Comparison of ENCODE assay signal across 8 cellular contexts in the genomic region with DNA sequence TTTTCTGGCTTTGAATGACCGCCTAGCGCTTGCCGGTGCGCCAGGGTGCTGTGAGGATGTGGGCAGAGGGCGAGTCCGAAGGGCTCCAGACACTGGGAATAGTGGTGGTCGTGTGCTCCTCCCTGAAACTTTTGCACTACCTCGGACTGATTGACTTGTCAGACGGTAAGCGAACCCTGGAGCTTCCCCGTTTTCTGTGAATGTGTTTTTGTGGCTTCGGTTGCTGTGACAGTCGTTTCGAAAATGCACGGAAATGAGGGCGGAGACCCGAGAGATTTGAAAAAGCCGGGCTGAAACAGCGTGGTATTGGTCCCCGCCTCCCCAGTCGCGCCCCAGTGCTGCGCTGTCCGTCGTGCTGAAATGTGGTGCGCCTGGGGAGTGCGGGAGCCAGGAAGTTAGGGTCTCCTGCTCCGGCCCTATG.
DNase-seq lines count a peak whose midpoint lies in the region; ATAC-seq and TF ChIP-seq lines count a peak whose summit lies in the region.

No MANE protein-coding gene starts in this region.

- no peaks in the 10 kb centered on the region for H3K9me3 Mint-ChIP-seq in neural progenitor cell

- H3K4me3 ChIP-seq in epithelial cell of proximal tubule (ENCODE audit: low read depth, low read length): peak overlapping the region; percentile 39
- peak overlapping the region; percentile 49 for H3K4me3 ChIP-seq in neural progenitor cell

- in situ Hi-C loops in SK-MEL-5 (cut with HindIII; ENCODE audit: low pct_unique_long_range_greater_than_20kb, low sequenced_read_pairs): no loop called here

- peaks cover 34% of the 10 kb centered on the region for H3K27me3 Mint-ChIP-seq in neural progenitor cell (ENCODE audit: insufficient read depth, low read depth)

- no peak for TF ChIP-seq CTCF in epithelial cell of proximal tubule (conservative IDR thresholded peaks at IDR 0.05; ENCODE audit: low read depth, low read length)
- TF ChIP-seq CTCF in neural progenitor cell (IDR thresholded peaks at IDR 0.05): no peak

- DNase-seq in SK-MEL-5 (ENCODE audit: low read depth, low spot score) (peak; percentile 16), epithelial cell of proximal tubule (ENCODE audit: low read depth) (no peak), neural progenitor cell (ENCODE audit: low spot score) (peak; percentile 90), NCI-H2107 (lab: John Stamatoyannopoulos, UW) (no peak), mesenteric fat pad (ENCODE audit: low spot score) (no peak), anterior cingulate cortex (lab: John Stamatoyannopoulos, UW) (no peak)

- no peaks in the 10 kb centered on the region for H3K36me3 ChIP-seq in neural progenitor cell

- no peak overlapping the region for H2AFZ ChIP-seq in neural progenitor cell (replicated peaks)

- H3K27ac ChIP-seq in neural progenitor cell: no peak overlapping the region

- peaks cover 9% of the 10 kb centered on the region for H3K4me1 Mint-ChIP-seq in neural progenitor cell

- no peaks in the 10 kb centered on the region for H3K79me2 ChIP-seq in neural progenitor cell (ENCODE audit: low read depth)

- peak; percentile 87 for ATAC-seq in GM18502 (IDR thresholded peaks at IDR 0.05; ENCODE audit: poor library complexity, unreplicated experiment)
- ATAC-seq in HG02759 (IDR thresholded peaks at IDR 0.05; ENCODE audit: unreplicated experiment): peak; percentile 69

- no peak overlapping the region for H3K27ac Mint-ChIP-seq in neural progenitor cell

- H3K4me3 Mint-ChIP-seq in neural progenitor cell: peak overlapping the region; percentile 75

- peaks cover 3% of the 10 kb centered on the region for H3F3A ChIP-seq in neural progenitor cell (ENCODE audit: low read depth)

- no peak overlapping the region for H3K9ac ChIP-seq in neural progenitor cell

- peaks cover 6% of the 10 kb centered on the region for H3K4me1 ChIP-seq in neural progenitor cell

- H3K9me3 ChIP-seq in neural progenitor cell (ENCODE audit: low read depth): no peaks in the 10 kb centered on the region

- peak overlapping the region; percentile 94 for H3K4me2 ChIP-seq in neural progenitor cell

- no peaks in the 10 kb centered on the region for H3K36me3 Mint-ChIP-seq in neural progenitor cell

- peaks cover 28% of the 10 kb centered on the region for H4K20me1 ChIP-seq in neural progenitor cell (ENCODE audit: low read depth)

- peaks cover 93% of the 10 kb centered on the region for H3K27me3 ChIP-seq in neural progenitor cell

Comparison
In these comparisons a context has a peak if more than half of its experiments do, and no peak if none do; other contexts are left out.
1. DNase-seq: peak in SK-MEL-5 (single experiment) and neural progenitor cell (single experiment); none in epithelial cell of proximal tubule (single experiment), NCI-H2107 (single experiment), mesenteric fat pad (single experiment) and anterior cingulate cortex (0 of 58).